In the genomic region with DNA sequence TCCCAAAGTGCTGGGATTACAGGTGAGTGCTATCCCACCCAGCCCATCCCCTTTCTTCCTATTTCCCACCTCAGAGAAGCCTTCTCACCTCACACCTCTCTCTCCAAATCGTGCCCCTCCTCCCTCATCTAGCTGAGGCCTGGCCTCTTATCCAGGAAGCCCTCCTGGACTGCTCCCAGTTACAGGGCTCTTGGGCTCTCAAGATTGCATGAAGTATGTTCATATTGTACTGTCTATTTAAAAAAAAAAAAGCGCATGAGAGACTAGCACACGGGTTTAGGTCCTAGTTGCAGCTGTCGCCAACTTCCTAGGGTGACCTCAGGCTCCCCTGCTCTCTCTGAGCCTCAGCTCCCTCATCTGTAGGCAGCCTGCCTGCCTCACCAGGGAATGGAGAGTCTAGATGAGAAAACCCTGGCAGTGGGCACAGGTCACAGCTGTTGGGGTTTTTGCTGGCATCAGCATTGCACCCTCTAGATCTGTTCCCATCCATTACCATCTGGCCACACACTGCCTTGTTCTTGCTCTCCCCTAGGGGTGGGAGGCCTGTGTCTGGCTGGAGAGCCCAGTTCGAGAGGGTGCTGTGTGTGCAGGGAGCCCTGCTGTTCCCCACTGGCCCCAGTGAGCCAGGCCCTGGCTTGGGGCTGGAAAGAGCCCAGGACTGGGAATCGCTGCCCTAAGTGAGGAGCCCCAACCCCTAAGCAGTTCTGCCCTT, we compare ENCODE assay signal across 9 cellular contexts. TPM values are rescaled to one million over a fixed set of nuclear protein-coding genes. Genes with fewer than 3 reads are reported as not detected.
DNase-seq lines count a peak whose midpoint lies in the region; ATAC-seq and TF ChIP-seq lines count a peak whose summit lies in the region.
"Had no signal": no experiment of that assay in that cellular context is flagged by ENCODE, and none has a peak within 500 bp of the region (broad histone marks: within the 10 kb centered on the region; RNA-seq: fewer than 3 reads in every experiment).

No MANE protein-coding gene starts in this region.

- peaks cover 63% of the 10 kb centered on the region for H3K4me1 ChIP-seq in Caco-2

- no peaks in the 10 kb centered on the region for H3K36me3 ChIP-seq in Caco-2 (ENCODE audit: control insufficient read depth, insufficient read depth, low read length)

- H3K27me3 ChIP-seq in Caco-2 (replicated peaks; ENCODE audit: control insufficient read depth, insufficient read depth, low read length) = no peaks in the 10 kb centered on the region

- no peak overlapping the region for H3K27ac Mint-ChIP-seq in Caco-2 (ENCODE audit: unreplicated experiment)

- no peak overlapping the region for H3K4me3 ChIP-seq in Caco-2 (ENCODE audit: low read depth, low read length)
- H3K4me3 ChIP-seq in fibroblast of villous mesenchyme (ENCODE audit: low read depth, low read length) = no peak overlapping the region

- no peaks in the 10 kb centered on the region for H3K27me3 Mint-ChIP-seq in Caco-2 (ENCODE audit: insufficient read depth, unreplicated experiment)

- CTCF ChIA-PET in Caco-2 (lab: Charles Lee) = interaction anchor here (2.0 kb wide), 1 partner anchor 148 kb away, joined by 7 read pairs; no protein-coding TSS in a partner anchor

- TF ChIP-seq CTCF in Caco-2 (IDR thresholded peaks at IDR 0.05; ENCODE audit: insufficient read depth in 1 of 2, low read depth in 1 of 2, low read length in 1 of 2, severe bottlenecking in 1 of 2, unreplicated experiment in 1 of 2) (no peak), fibroblast of villous mesenchyme (IDR thresholded peaks at IDR 0.05; ENCODE audit: insufficient read depth, low read depth, low read length) (peak; percentile 11)

- no peaks in the 10 kb centered on the region for H3K36me3 Mint-ChIP-seq in Caco-2 (ENCODE audit: insufficient read depth, unreplicated experiment)

- no peak for DNase-seq in Caco-2
- peak; percentile 77 for DNase-seq in NCI-H2171 treated with DMSO at 0.1 percent for 48 hours (lab: John Stamatoyannopoulos, UW)
- DNase-seq in fibroblast of villous mesenchyme (ENCODE audit: low read depth) = peak; percentile 51
- no peak for DNase-seq in sciatic nerve (ENCODE audit: low spot score)
- no peak for DNase-seq in head of caudate nucleus
- no peak for DNase-seq in HT-29 (ENCODE audit: low spot score)
- DNase-seq: stimulated activated CD4-positive, alpha-beta T cell treated with anti-CD3 and anti-CD28 coated beads, Interleukin-2, amount 100 ng/mL, for 48 hours had no signal

- no TSS peak for BruUV-seq in Caco-2 (replicated peaks; lab: Mats Ljungman, UMichigan)

- H3K9me3 ChIP-seq in Caco-2 = 0 out of 2 replicates have a peak, but pooled peaks cover 5% of the 10 kb centered on the region

- intact Hi-C loops in Caco-2 (cut with micrococcal nuclease; ENCODE audit: unreplicated experiment) (no loop called here), sciatic nerve (cut with DNase I) (no loop called here), head of caudate nucleus (cut with DNase I) (no loop called here)

- POLR2A ChIA-PET in Caco-2 (lab: Charles Lee) = no interaction called here

- no peaks in the 10 kb centered on the region for H3K9me3 Mint-ChIP-seq in Caco-2 (ENCODE audit: unreplicated experiment)

- peaks cover 48% of the 10 kb centered on the region for H3K4me1 Mint-ChIP-seq in Caco-2 (ENCODE audit: low read depth, unreplicated experiment)

- ATAC-seq in sciatic nerve (peak; percentile 35), GM21515 (IDR thresholded peaks at IDR 0.05; ENCODE audit: unreplicated experiment) (no peak), GM19351 (IDR thresholded peaks at IDR 0.05; ENCODE audit: unreplicated experiment) (no peak)

- peak overlapping the region; percentile 47 for H3K4me3 Mint-ChIP-seq in Caco-2 (ENCODE audit: unreplicated experiment)

RNA-seq across cellular contexts. Expression of a gene that starts 24.2 kb away (rescaled TPM):
- total RNA-seq in Caco-2 (2022) (48.2 and 56.8 TPM in 2 replicates), fibroblast of villous mesenchyme (8.1 and 9.1 TPM in 2 replicates), sciatic nerve (25.5 TPM)
- 59.0 and 76.6 TPM in 2 replicates for total RNA-seq in HT-29 (2014; rRNA removed; shearing (Covaris generic))

Comparison
In these comparisons a context has a peak if more than half of its experiments do, and no peak if none do; other contexts are left out.
1. DNase-seq: peak in NCI-H2171 treated with DMSO at 0.1 percent for 48 hours (single experiment) and fibroblast of villous mesenchyme (single experiment); none in Caco-2 (0 of 2), sciatic nerve (single experiment), head of caudate nucleus (0 of 42) and HT-29 (single experiment).